In genomic region chr16:78105517-78105916, GRCh38 we compare ENCODE assay signal across 19 cellular contexts. TPM values are rescaled to one million over a fixed set of nuclear protein-coding genes. Genes with fewer than 3 reads are reported as not detected.
DNase-seq lines count a peak whose midpoint lies in the region; ATAC-seq, FAIRE-seq and TF ChIP-seq lines count a peak whose summit lies in the region.
"Had no signal": no experiment of that assay in that cellular context is flagged by ENCODE, and none has a peak within 500 bp of the region (broad histone marks: within the 10 kb centered on the region; RNA-seq: fewer than 3 reads in every experiment).

No MANE protein-coding gene starts in this region.

- H3K27me3 Mint-ChIP-seq in MCF 10A (ENCODE audit: insufficient read depth, unreplicated experiment) = no peaks in the 10 kb centered on the region
- H3K27me3 Mint-ChIP-seq in osteocyte (ENCODE audit: unreplicated experiment) = no peaks in the 10 kb centered on the region
- H3K27me3 Mint-ChIP-seq: B cell; CD4-positive, alpha-beta T cell had no signal

- ATAC-seq in thoracic aorta (ENCODE audit: insufficient number of reproducible peaks, low FRiP score, low read depth) = no peak

- POLR2A ChIA-PET in MCF 10A (lab: Yijun Ruan, JAX) = interaction anchor here (0.8 to 1.6 kb wide), 6 partner anchors 9 to 579 kb away, joined by 3 to 6 read pairs (median 4); no protein-coding TSS in a partner anchor

- H3K36me3 ChIP-seq in breast epithelium = no peaks in the 10 kb centered on the region
- no peaks in the 10 kb centered on the region for H3K36me3 ChIP-seq in MG63
- H3K36me3 ChIP-seq in bronchial epithelial cell (ENCODE audit: control insufficient read depth, insufficient read depth, low read length) = no peaks in the 10 kb centered on the region
- H3K36me3 ChIP-seq in thoracic aorta = no peaks in the 10 kb centered on the region
- no peaks in the 10 kb centered on the region for H3K36me3 ChIP-seq in smooth muscle cell (ENCODE audit: low read depth)

- DNase-seq in MCF 10A (ENCODE audit: unreplicated experiment) (peak; percentile 72), breast epithelium (ENCODE audit: low spot score in 2 of 2) (no peak), MG63 (peak; percentile 26), bronchial epithelial cell (ENCODE audit: low read depth) (peak; percentile 69), thoracic aorta (ENCODE audit: low spot score) (no peak), smooth muscle cell (lab: John Stamatoyannopoulos, UW; ENCODE audit: unreplicated experiment) (no peak), occipital lobe (lab: John Stamatoyannopoulos, UW) (no peak), osteocyte (ENCODE audit: extremely low spot score, unreplicated experiment) (no peak)
- DNase-seq: ACHN; CD4-positive, alpha-beta T cell; GOT3; HFFc6; KG1; NCI-H1092 treated with DMSO at 0.1 percent for 48 hours; NCI-H2029 treated with DMSO at 0.1 percent for 48 hours; NCI-H526; SHP77 treated with DMSO at 0.1 percent for 48 hours had no signal

- H3K9me3 ChIP-seq in breast epithelium (no peaks in the 10 kb centered on the region), MG63 (no peaks in the 10 kb centered on the region), thoracic aorta (no peaks in the 10 kb centered on the region), smooth muscle cell (replicated peaks; ENCODE audit: low read depth) (no peaks in the 10 kb centered on the region)

- no peaks in the 10 kb centered on the region for H4K20me1 ChIP-seq in smooth muscle cell (ENCODE audit: low read depth)

- H3K9ac ChIP-seq in smooth muscle cell (ENCODE audit: low read depth) = no peak overlapping the region

- H2AFZ ChIP-seq in smooth muscle cell (ENCODE audit: low read depth) = no peak overlapping the region

- WGBS in smooth muscle cell (ENCODE audit: low lambda C conversion rate) = 78% methylated on average over 4 of the region's 4 CpGs

- H3K27ac ChIP-seq in breast epithelium (no peak overlapping the region), thoracic aorta (peak overlapping the region; percentile 4 to 56), smooth muscle cell (ENCODE audit: low read depth) (no peak overlapping the region)
- H3K27ac ChIP-seq: HL-60 had no signal

- TF ChIP-seq POLR2A in breast epithelium (IDR thresholded peaks at IDR 0.05) = no peak

- no peak overlapping the region for H3K4me2 ChIP-seq in smooth muscle cell

- H3K9me3 Mint-ChIP-seq in MCF 10A (ENCODE audit: unreplicated experiment) = no peaks in the 10 kb centered on the region
- H3K9me3 Mint-ChIP-seq in osteocyte (ENCODE audit: unreplicated experiment) = no peaks in the 10 kb centered on the region
- H3K9me3 Mint-ChIP-seq: CD4-positive, alpha-beta T cell; HFFc6 had no signal

- H3K4me3 ChIP-seq in breast epithelium (no peak overlapping the region), MG63 (no peak overlapping the region), bronchial epithelial cell (ENCODE audit: low read depth, low read length) (no peak overlapping the region), thoracic aorta (no peak overlapping the region), smooth muscle cell (no peak overlapping the region)

- H3K4me1 Mint-ChIP-seq in MCF 10A (ENCODE audit: insufficient read depth, unreplicated experiment) = peaks cover 33% of the 10 kb centered on the region
- peaks cover 5% of the 10 kb centered on the region for H3K4me1 Mint-ChIP-seq in osteocyte (ENCODE audit: unreplicated experiment)

- CTCF ChIA-PET in MCF 10A (lab: Yijun Ruan, JAX) = interaction anchor here (0.6 to 1.5 kb wide), 4 partner anchors 17 to 793 kb away, joined by 3 to 5 read pairs (median 4); no protein-coding TSS in a partner anchor

- no TSS peak for BruUV-seq in MCF 10A (replicated peaks; lab: Mats Ljungman, UMichigan)

- H3K79me2 ChIP-seq in smooth muscle cell (ENCODE audit: low read depth) = no peaks in the 10 kb centered on the region

- H3K4me3 Mint-ChIP-seq in MCF 10A (ENCODE audit: unreplicated experiment) = peak overlapping the region; percentile 12
- H3K4me3 Mint-ChIP-seq in osteocyte (ENCODE audit: unreplicated experiment) = no peak overlapping the region
- H3K4me3 Mint-ChIP-seq: B cell; CD4-positive, alpha-beta T cell; HFFc6 had no signal

- H3K27me3 ChIP-seq in breast epithelium (no peaks in the 10 kb centered on the region), MG63 (no peaks in the 10 kb centered on the region), bronchial epithelial cell (ENCODE audit: control insufficient read depth, insufficient read depth, low read length) (no peaks in the 10 kb centered on the region), thoracic aorta (replicated peaks; ENCODE audit: insufficient read depth) (no peaks in the 10 kb centered on the region), smooth muscle cell (ENCODE audit: low read depth) (no peaks in the 10 kb centered on the region)

- peaks cover 6% of the 10 kb centered on the region for H3K36me3 Mint-ChIP-seq in MCF 10A (ENCODE audit: insufficient read depth, unreplicated experiment)
- H3K36me3 Mint-ChIP-seq in osteocyte (ENCODE audit: unreplicated experiment) = peaks cover 9% of the 10 kb centered on the region

- no peak for FAIRE-seq in bronchial epithelial cell (lab: Jason Lieb, UNC)

- H3K4me1 ChIP-seq in breast epithelium (no peaks in the 10 kb centered on the region), thoracic aorta (ENCODE audit: control insufficient read depth in 1 of 2, low read depth in 2 of 2) (peaks cover 3 to 39% of the 10 kb centered on the region in 2 donors), smooth muscle cell (ENCODE audit: low read depth) (no peaks in the 10 kb centered on the region)

- H3K27ac Mint-ChIP-seq in MCF 10A (ENCODE audit: low read depth, unreplicated experiment) (peak overlapping the region; percentile 95), osteocyte (ENCODE audit: unreplicated experiment) (no peak overlapping the region)
- H3K27ac Mint-ChIP-seq: B cell; CD4-positive, alpha-beta T cell; HFFc6 had no signal

- TF ChIP-seq CTCF in MCF 10A (IDR thresholded peaks at IDR 0.05; ENCODE audit: unreplicated experiment) (no peak), breast epithelium (IDR thresholded peaks at IDR 0.05) (no peak), bronchial epithelial cell (IDR thresholded peaks at IDR 0.05; ENCODE audit: insufficient read depth, low read length, severe bottlenecking) (no peak), thoracic aorta (IDR thresholded peaks at IDR 0.05) (no peak), smooth muscle cell (IDR thresholded peaks at IDR 0.05; ENCODE audit: borderline replicate concordance, insufficient read depth, poor library complexity, severe bottlenecking) (no peak), osteocyte (IDR thresholded peaks at IDR 0.05) (no peak)

- intact Hi-C loops in MCF 10A (cut with micrococcal nuclease) = no loop called here
- intact Hi-C loops in breast epithelium (cut with DNase I; ENCODE audit: low total_unique reads) = loop anchor here (5.0 kb wide), 1 partner anchor 1747 kb away; no protein-coding TSS in a partner anchor

- H3F3A ChIP-seq in smooth muscle cell (ENCODE audit: low read depth) = no peaks in the 10 kb centered on the region

RNA-seq across cellular contexts. Expression of gene WWOX, which starts 6.1 kb away (rescaled TPM):
- total RNA-seq in MCF 10A (2022) (15.5 and 18.1 TPM in 2 replicates), breast epithelium (10 to 100 TPM; 42.9 to 73.6 (median 43.4) TPM), bronchial epithelial cell (11.0 and 12.6 TPM in 2 replicates), thoracic aorta (10 to 100 TPM; 33.8 to 82.5 TPM), smooth muscle cell (14.0 and 18.1 TPM in 2 replicates), occipital lobe (20.9 TPM), osteocyte (28.2 and 29.7 TPM in 2 replicates)
- total RNA-seq in MG63 (2014; rRNA removed; shearing (Covaris generic); ENCODE audit: low replicate concordance) = 11.4 and 30.3 TPM in 2 replicates
- polyA plus RNA-seq in smooth muscle cell = 6.0 and 7.5 TPM in 2 replicates

Comparison
In these comparisons a context has a peak if more than half of its experiments do, and no peak if none do; other contexts are left out.
1. DNase-seq: peak in MCF 10A (single experiment), MG63 (single experiment) and bronchial epithelial cell (single experiment); none in breast epithelium (0 of 2), thoracic aorta (single experiment), smooth muscle cell (single experiment), occipital lobe (single experiment) and osteocyte (single experiment).
2. H3K27ac ChIP-seq: peak in thoracic aorta (2 of 2); none in breast epithelium (0 of 2) and smooth muscle cell (single experiment).